In the genomic region with DNA sequence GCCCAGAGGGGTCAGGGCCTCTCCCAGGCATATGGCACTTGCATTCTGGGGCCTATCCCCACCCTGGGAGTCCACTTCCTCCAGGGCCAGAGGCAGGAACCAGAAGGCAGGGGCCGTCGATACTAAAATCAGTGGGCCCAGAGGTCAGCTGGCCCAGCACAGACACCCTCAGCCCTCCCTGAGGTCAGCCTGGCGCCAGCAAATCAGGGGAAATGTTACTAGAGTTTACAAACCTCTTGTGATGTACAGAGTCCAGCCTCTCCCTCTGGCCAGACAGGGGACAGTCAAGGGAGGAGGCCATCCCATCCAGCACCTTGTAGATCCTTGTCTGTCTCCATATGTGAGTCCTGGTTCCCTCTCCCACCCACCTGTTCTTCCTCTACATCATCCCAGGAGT, we compare ENCODE assay signal across 22 cellular contexts. TPM values are rescaled to one million over a fixed set of nuclear protein-coding genes. Genes with fewer than 3 reads are reported as not detected.
DNase-seq lines count a peak whose midpoint lies in the region; ATAC-seq and TF ChIP-seq lines count a peak whose summit lies in the region.
"Had no signal": no experiment of that assay in that cellular context is flagged by ENCODE, and none has a peak within 500 bp of the region (broad histone marks: within the 10 kb centered on the region; RNA-seq: fewer than 3 reads in every experiment).

No MANE protein-coding gene starts in this region.

- no peak overlapping the region for H3K4ac ChIP-seq in neuronal stem cell (ENCODE audit: low read length)

- no peak overlapping the region for H2BK5ac ChIP-seq in neuronal stem cell (ENCODE audit: low read length)

- H2BK15ac ChIP-seq in neuronal stem cell (ENCODE audit: low read length) = no peak overlapping the region

- peak in 1 of 4 donors; percentile 6 for ATAC-seq in heart left ventricle
- ATAC-seq in left lobe of liver = peak; percentile 62
- no peak for ATAC-seq in GM18519 (IDR thresholded peaks at IDR 0.05; ENCODE audit: low FRiP score, unreplicated experiment)
- ATAC-seq: GM23338, HCT116 had no signal

- TF ChIP-seq CTCF in heart left ventricle (IDR thresholded peaks at IDR 0.05) = no peak
- no peak for TF ChIP-seq CTCF in thyroid gland (IDR thresholded peaks at IDR 0.05)

- H2AFZ ChIP-seq in neuronal stem cell (ENCODE audit: low read length) = peak overlapping the region; percentile 31
- H2AFZ ChIP-seq: GM23338 had no signal

- no peak overlapping the region for H4K91ac ChIP-seq in neuronal stem cell (ENCODE audit: low read depth, low read length, poor library complexity)

- no peak overlapping the region for H2BK12ac ChIP-seq in neuronal stem cell (ENCODE audit: low read length)

- intact Hi-C loops in heart left ventricle (cut with DNase I) = no loop called here
- intact Hi-C loops in cardiac septum (cut with DNase I) = no loop called here
- intact Hi-C loops in thyroid gland (cut with DNase I) = no loop called here

- no peak overlapping the region for H3K4me2 ChIP-seq in neuronal stem cell (ENCODE audit: insufficient read depth, low read length, poor library complexity, severe bottlenecking)
- H3K4me2 ChIP-seq: GM23338 had no signal

- peak overlapping the region; percentile 42 for H3K18ac ChIP-seq in neuronal stem cell (ENCODE audit: low read length)

- H3K9ac ChIP-seq in neuronal stem cell (ENCODE audit: low read depth, low read length, poor library complexity) = no peak overlapping the region

- 62 to 81% (median 65%) methylated on average over 1 to 3 of the region's 3 CpGs for WGBS in heart left ventricle, 4 donors
- WGBS in neuronal stem cell (ENCODE audit: extremely low coverage in 2 of 2, insufficient read length in 2 of 2, insufficient replicate concordance in 1 of 2), 2 donors = no CpG with 5 or more reads among the region's 3 CpGs
- WGBS in thyroid gland, 2 donors = 67 to 80% methylated on average over 1 to 3 of the region's 3 CpGs

- H4K8ac ChIP-seq in neuronal stem cell (ENCODE audit: low read depth, low read length) = no peak overlapping the region

- no peak overlapping the region for H3K23ac ChIP-seq in neuronal stem cell (ENCODE audit: low read depth, low read length, poor library complexity)

- H3K27me3 ChIP-seq in heart left ventricle (no peaks in the 10 kb centered on the region), neuronal stem cell (ENCODE audit: control insufficient read depth in 3 of 3, insufficient read depth in 3 of 3, low read depth in 1 of 3, low read length in 3 of 3) (no peaks in the 10 kb centered on the region), thyroid gland (no peaks in the 10 kb centered on the region)

- H3K79me1 ChIP-seq in neuronal stem cell (ENCODE audit: low read depth, low read length) = no peaks in the 10 kb centered on the region

- no peaks in the 10 kb centered on the region for H3K9me3 ChIP-seq in heart left ventricle
- H3K9me3 ChIP-seq in neuronal stem cell (replicated peaks in 1 of 2; ENCODE audit: control insufficient read depth in 2 of 2, insufficient read depth in 1 of 2, low read depth in 1 of 2, low read length in 2 of 2) = no peaks in the 10 kb centered on the region
- H3K9me3 ChIP-seq in thyroid gland = no peaks in the 10 kb centered on the region

- DNase-seq in heart left ventricle (no peak), cardiac septum (ENCODE audit: low spot score) (no peak), left lobe of liver (ENCODE audit: low spot score) (no peak), neuronal stem cell (ENCODE audit: low spot score) (no peak), thyroid gland (no peak), HUDEP-2 (lab: John Stamatoyannopoulos, UW; ENCODE audit: unreplicated experiment in 76 of 76) (no peak), NCI-H446 treated with DMSO at 0.1 percent for 48 hours (lab: John Stamatoyannopoulos, UW) (no peak)
- DNase-seq: 8988T; DMS79 treated with DMSO at 0.1 percent for 48 hours; NCI-H1105; NCI-H1694 treated with DMSO at 0.1 percent for 48 hours; NCI-H69; NK-92 treated with Interleukin-12 subunit alpha and Interleukin-12 subunit beta, amount 100 ng/mL, for 24 hours; OCI-M1; RPMI8226 had no signal

- H2AK5ac ChIP-seq in neuronal stem cell (ENCODE audit: low read depth, low read length) = no peak overlapping the region

- peaks cover 0 to 74% (median 22%) of the 10 kb centered on the region in 12 donors for H3K4me1 ChIP-seq in heart left ventricle
- peaks cover 0 to 11% of the 10 kb centered on the region in 2 donors for H3K4me1 ChIP-seq in neuronal stem cell (ENCODE audit: control insufficient read depth in 2 of 2, insufficient read depth in 1 of 2, low read depth in 1 of 2, low read length in 2 of 2)
- H3K4me1 ChIP-seq in thyroid gland = no peaks in the 10 kb centered on the region

- TF ChIP-seq POLR2A in heart left ventricle (IDR thresholded peaks at IDR 0.05) (no peak), thyroid gland (IDR thresholded peaks at IDR 0.05) (no peak)

- peak overlapping the region in 11 of 12 donors; percentile 45 to 75 (median 55) for H3K27ac ChIP-seq in heart left ventricle
- H3K27ac ChIP-seq in neuronal stem cell (replicated peaks; ENCODE audit: low read length) = no peak overlapping the region
- H3K27ac ChIP-seq in thyroid gland = peak overlapping the region in 2 of 3 donors; percentile 17 to 24

- H3K14ac ChIP-seq in neuronal stem cell (ENCODE audit: low read length) = no peak overlapping the region

- no peak overlapping the region for H2BK120ac ChIP-seq in neuronal stem cell (ENCODE audit: low read depth, low read length)

- H3K4me3 ChIP-seq in heart left ventricle (no peak overlapping the region), neuronal stem cell (ENCODE audit: low read length in 2 of 2) (no peak overlapping the region), thyroid gland (replicated peaks in 1 of 3) (no peak overlapping the region)
- H3K4me3 ChIP-seq: GM23338 had no signal

- H3K36me3 ChIP-seq in heart left ventricle (peaks cover 0 to 15% (median 0%) of the 10 kb centered on the region in 9 donors), neuronal stem cell (replicated peaks in 1 of 2; ENCODE audit: control insufficient read depth in 2 of 2, insufficient read depth in 2 of 2, low read length in 2 of 2) (no peaks in the 10 kb centered on the region), thyroid gland (no peaks in the 10 kb centered on the region)

RNA-seq across cellular contexts. Expression of a gene that starts 10.8 kb away (rescaled TPM):
- total RNA-seq in heart left ventricle (100 to 1,000 TPM in 2 of 9 donors, 10 to 100 TPM in 7; 39.6 to 135 (median 63.3) TPM), cardiac septum (51.9 TPM), left lobe of liver (13.5 TPM), thyroid gland (10 to 100 TPM; 56.0 to 90.0 (median 67.2) TPM)
- polyA plus RNA-seq in heart left ventricle = 10 to 100 TPM; 24.9 to 62.3 TPM
- polyA plus RNA-seq in neuronal stem cell (2013, experiment 1 of 2) = 0.21 TPM
- 0.25 TPM for polyA plus RNA-seq in neuronal stem cell (2013, experiment 2 of 2)
- total RNA-seq: G401, GM23338, LHCN-M2 had no signal
- polyA plus RNA-seq: BJ had no signal

RNA-seq across cellular contexts. Expression of a gene that starts 49.8 kb away (rescaled TPM):
- total RNA-seq in heart left ventricle (1 to 10 TPM in 5 of 9 donors, under 1 TPM in 4; 0.58 to 7.9 (median 1.5) TPM), cardiac septum (2.8 TPM), left lobe of liver (0.38 TPM), thyroid gland (under 1 TPM in 2 of 4 donors, not detected in 2; 0.38 to 0.54 TPM)
- polyA plus RNA-seq in heart left ventricle = 1 to 10 TPM in 1 of 2 donors, under 1 TPM in 1; 0.30 to 8.8 TPM
- 1.4 TPM for polyA plus RNA-seq in neuronal stem cell (2013, experiment 1 of 2)
- 1.6 TPM for polyA plus RNA-seq in neuronal stem cell (2013, experiment 2 of 2)
- total RNA-seq: G401, HT1080 had no signal
- polyA plus RNA-seq: BJ had no signal
